Comparison of ENCODE assay signal across 18 cellular contexts in the genomic region with DNA sequence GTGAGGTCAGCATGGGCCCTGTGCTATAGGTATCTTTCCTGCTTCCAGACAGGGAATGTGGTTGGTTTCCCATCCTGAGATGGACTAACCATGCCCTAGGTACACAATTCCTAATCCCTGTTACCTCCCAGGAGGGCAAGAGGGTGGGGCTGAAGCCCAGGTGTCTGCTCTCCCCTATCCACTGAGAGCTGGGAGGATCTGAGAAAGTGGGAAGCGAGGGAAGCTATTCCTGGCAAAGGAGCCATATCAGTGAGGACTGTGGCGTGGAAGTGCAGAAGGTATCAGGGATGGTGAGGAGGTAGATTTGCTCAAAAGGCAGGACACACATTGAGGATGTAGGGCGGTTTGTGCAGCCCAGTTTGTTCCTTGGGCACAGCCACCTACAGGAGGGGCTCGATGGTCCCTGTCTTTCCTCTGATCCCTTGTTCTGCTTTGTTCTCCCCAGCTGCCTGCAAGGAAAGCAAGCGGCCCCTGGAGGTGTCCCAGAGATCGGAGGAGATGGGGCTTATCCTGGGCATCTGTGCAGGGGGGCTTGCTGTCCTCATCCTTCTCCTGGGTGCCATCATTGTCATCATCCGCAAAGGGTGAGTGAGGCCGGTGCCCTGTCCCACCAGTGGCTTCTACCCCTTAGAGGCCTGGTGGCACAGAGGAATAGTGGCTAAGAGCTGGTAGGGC. TPM values are rescaled to one million over a fixed set of nuclear protein-coding genes. Genes with fewer than 3 reads are reported as not detected.
DNase-seq lines count a peak whose midpoint lies in the region; FAIRE-seq and TF ChIP-seq lines count a peak whose summit lies in the region.
"Had no signal": no experiment of that assay in that cellular context is flagged by ENCODE, and none has a peak within 500 bp of the region (broad histone marks: within the 10 kb centered on the region; RNA-seq: fewer than 3 reads in every experiment).

No MANE protein-coding gene starts in this region.

- H3K23me2 ChIP-seq in H9 (ENCODE audit: insufficient read length, low read depth, low read length, poor library complexity, severe bottlenecking) = peaks cover 2% of the 10 kb centered on the region

- peaks cover 2 to 18% (median 7%) of the 10 kb centered on the region in 3 experiments; a peak in 5 of 7 replicates for H3K36me3 Mint-ChIP-seq in H9 (ENCODE audit: insufficient read depth in 1 of 3, low read depth in 3 of 3)
- H3K36me3 Mint-ChIP-seq: CD8-positive, alpha-beta memory T cell had no signal

- H2AK5ac ChIP-seq in H9 (ENCODE audit: insufficient read length, low read length) = no peak overlapping the region

- H3K27me3 ChIP-seq in H9 (ENCODE audit: insufficient read depth, low read length) = no peaks in the 10 kb centered on the region
- H3K27me3 ChIP-seq in bronchial epithelial cell (ENCODE audit: control insufficient read depth, insufficient read depth, low read length) = no peaks in the 10 kb centered on the region
- no peaks in the 10 kb centered on the region for H3K27me3 ChIP-seq in iPS-20b (ENCODE audit: insufficient read depth, low read length)
- no peaks in the 10 kb centered on the region for H3K27me3 ChIP-seq in sigmoid colon
- H3K27me3 ChIP-seq: BE2C had no signal

- no peak overlapping the region for H2BK120ac ChIP-seq in H9 (ENCODE audit: low read depth, low read length, poor library complexity, severe bottlenecking)

- H3K4me2 ChIP-seq in H9 (ENCODE audit: insufficient read depth, insufficient read length, low read length) = peak overlapping the region; percentile 53

- H4K20me1 ChIP-seq in H9 (ENCODE audit: control insufficient read depth, insufficient read depth, insufficient read length) = no peaks in the 10 kb centered on the region

- H4K5ac ChIP-seq in H9 (ENCODE audit: insufficient read length, low read depth, low read length) = no peak overlapping the region

- no peaks in the 10 kb centered on the region for H3K79me1 ChIP-seq in H9 (ENCODE audit: insufficient read depth, low read depth, low read length, poor library complexity, severe bottlenecking)

- no peak for TF ChIP-seq CTCF in H9 (conservative IDR thresholded peaks at IDR 0.05)
- no peak for TF ChIP-seq CTCF in bronchial epithelial cell (IDR thresholded peaks at IDR 0.05; ENCODE audit: insufficient read depth, low read length, severe bottlenecking)
- TF ChIP-seq CTCF in sigmoid colon (IDR thresholded peaks at IDR 0.05) = no peak

- TF ChIP-seq POLR2A in sigmoid colon (IDR thresholded peaks at IDR 0.05) = no peak

- H3K18ac ChIP-seq in H9 (ENCODE audit: insufficient read length, low read depth, low read length) = no peak overlapping the region

- H3K4me3 ChIP-seq in bronchial epithelial cell (ENCODE audit: low read depth, low read length) (no peak overlapping the region), iPS-20b (ENCODE audit: low read length) (peak overlapping the region; percentile 68; the same call in 1 of the 2 replicates), sigmoid colon (no peak overlapping the region)

- peaks cover 23 to 34% of the 10 kb centered on the region in 2 experiments for H3K4me1 Mint-ChIP-seq in H9

- H3K27ac Mint-ChIP-seq in H9 = peak overlapping the region in 1 of 3 experiments; percentile 85; a peak in 1 of 7 replicates

- H3K27me3 Mint-ChIP-seq in H9 (ENCODE audit: low read depth) = no peaks in the 10 kb centered on the region; the same call in 1 of the 2 replicates

- FAIRE-seq in bronchial epithelial cell (lab: Jason Lieb, UNC) = peak; percentile 32
- FAIRE-seq: RCC 7860 had no signal

- H3K4me3 Mint-ChIP-seq in H9 = peak overlapping the region; percentile 14 to 86; a peak in 4 of 5 replicates

- H3K79me2 ChIP-seq in H9 (ENCODE audit: insufficient read depth, low read length) = no peaks in the 10 kb centered on the region

- H3K14ac ChIP-seq in H9 (ENCODE audit: insufficient read depth, low read length) = no peak overlapping the region

- no peak overlapping the region for H3K27ac ChIP-seq in H9 (ENCODE audit: insufficient read length, low read depth, low read length)
- no peak overlapping the region for H3K27ac ChIP-seq in iPS-20b (ENCODE audit: low read length)
- no peak overlapping the region for H3K27ac ChIP-seq in sigmoid colon

- no peak for TF ChIP-seq EP300 in sigmoid colon (IDR thresholded peaks at IDR 0.05)

- DNase-seq in H9 = no peak
- no peak for DNase-seq in bronchial epithelial cell (ENCODE audit: low read depth)
- peak; percentile 42 for DNase-seq in sigmoid colon
- DNase-seq in GM03348 (ENCODE audit: low spot score) = no peak
- DNase-seq in RKO (ENCODE audit: low spot score) = no peak
- no peak for DNase-seq in GM19240 (ENCODE audit: insufficient read length, low spot score)
- DNase-seq: BE2C; CD8-positive, alpha-beta memory T cell; GF-D8; HCEC 1CT; IMR-90; Kasumi-1; NCI-H187 treated with DMSO at 0.1 percent for 48 hours; NCI-H446 treated with DMSO at 0.1 percent for 48 hours; NCI-H774; SIG-M5 had no signal

- no peak overlapping the region for H2AFZ ChIP-seq in H9 (ENCODE audit: low read length)

- H3K4ac ChIP-seq in H9 (ENCODE audit: low read depth, low read length) = no peak overlapping the region

- no peaks in the 10 kb centered on the region for H3K9me3 Mint-ChIP-seq in H9
- H3K9me3 Mint-ChIP-seq: CD8-positive, alpha-beta memory T cell had no signal

- H3K56ac ChIP-seq in H9 (ENCODE audit: insufficient read length, low read depth, low read length) = no peak overlapping the region

- H3K9ac ChIP-seq in H9 (ENCODE audit: extremely low read depth, insufficient read length, low read length) (no peak overlapping the region), iPS-20b (ENCODE audit: low read depth, low read length) (peak overlapping the region; percentile 68; the same call in 1 of the 2 replicates)

- H3K4me1 ChIP-seq in H9 (ENCODE audit: insufficient read depth, low read length) (no peaks in the 10 kb centered on the region; the same call in 1 of the 2 replicates), iPS-20b (ENCODE audit: insufficient read depth, low read length) (peaks cover 6% of the 10 kb centered on the region; the same call in 1 of the 2 replicates), sigmoid colon (peaks cover 0 to 9% (median under 1%) of the 10 kb centered on the region in 4 donors)

- H4K91ac ChIP-seq in H9 (ENCODE audit: insufficient read length, low read depth, low read length) = no peak overlapping the region

- no peak overlapping the region for H2BK20ac ChIP-seq in H9 (ENCODE audit: low read depth, low read length, poor library complexity, severe bottlenecking)

- H2BK5ac ChIP-seq in H9 (ENCODE audit: insufficient read length, low read length) = no peak overlapping the region

- no CpG with 5 or more reads among the region's 8 CpGs for WGBS in H9 (ENCODE audit: extremely low coverage, insufficient read length, low lambda C conversion rate)
- 94 to 98% methylated on average over 8 of the region's 8 CpGs for WGBS in sigmoid colon, 2 donors

- H2BK12ac ChIP-seq in H9 (ENCODE audit: insufficient read length, low read depth, low read length) = no peak overlapping the region

- peaks cover 8% of the 10 kb centered on the region for H3K36me3 ChIP-seq in bronchial epithelial cell (ENCODE audit: control insufficient read depth, insufficient read depth, low read length)
- H3K36me3 ChIP-seq in iPS-20b (ENCODE audit: insufficient read depth, low read depth, low read length) = no peaks in the 10 kb centered on the region; the same call in 1 of the 2 replicates
- H3K36me3 ChIP-seq in sigmoid colon = peaks cover 0 to 5% (median 0%) of the 10 kb centered on the region in 4 donors

- intact Hi-C loops in sigmoid colon (cut with DNase I) = no loop called here

- H4K8ac ChIP-seq in H9 (replicated peaks; ENCODE audit: insufficient read length, low read depth, low read length) = no peak overlapping the region

- H3K9me3 ChIP-seq in H9 (ENCODE audit: control insufficient read depth, low read depth, low read length) (no peaks in the 10 kb centered on the region), iPS-20b (ENCODE audit: insufficient read depth, low read depth, low read length) (no peaks in the 10 kb centered on the region), sigmoid colon (no peaks in the 10 kb centered on the region)
- H3K9me3 ChIP-seq: BE2C had no signal

- no peak overlapping the region for H3K23ac ChIP-seq in H9 (ENCODE audit: insufficient read length, low read depth, low read length)

- no peak overlapping the region for H2BK15ac ChIP-seq in H9 (ENCODE audit: low read depth, low read length)

- no peak overlapping the region for H3T11ph ChIP-seq in H9 (ENCODE audit: low read length)

RNA-seq across cellular contexts. Expression of a gene that starts 48.1 kb away (rescaled TPM):
- total RNA-seq in H9 (2021) = 45.0 and 45.5 TPM in 2 replicates
- total RNA-seq in bronchial epithelial cell = 40.8 and 53.2 TPM in 2 replicates
- 10 to 100 TPM in 3 of 4 donors, 1 to 10 TPM in 1; 8.2 to 35.7 (median 25.1) TPM for total RNA-seq in sigmoid colon
- polyA plus RNA-seq in sigmoid colon = 1 to 10 TPM in 2 of 3 donors, under 1 TPM in 1; 0.92 to 7.9 (median 1.8) TPM

RNA-seq across cellular contexts. Expression of a gene that starts 53.7 kb away (rescaled TPM):
- total RNA-seq in H9 (2021) (25.8 and 30.9 TPM in 2 replicates), bronchial epithelial cell (28.2 TPM in 2 replicates), sigmoid colon (10 to 100 TPM in 3 of 4 donors, 1 to 10 TPM in 1; 9.2 to 26.6 (median 18.5) TPM)
- polyA plus RNA-seq in sigmoid colon = 10 to 100 TPM; 10.4 to 17.7 (median 12.6) TPM
